ENCODE assay signal across 7 cellular contexts in the genomic region with DNA sequence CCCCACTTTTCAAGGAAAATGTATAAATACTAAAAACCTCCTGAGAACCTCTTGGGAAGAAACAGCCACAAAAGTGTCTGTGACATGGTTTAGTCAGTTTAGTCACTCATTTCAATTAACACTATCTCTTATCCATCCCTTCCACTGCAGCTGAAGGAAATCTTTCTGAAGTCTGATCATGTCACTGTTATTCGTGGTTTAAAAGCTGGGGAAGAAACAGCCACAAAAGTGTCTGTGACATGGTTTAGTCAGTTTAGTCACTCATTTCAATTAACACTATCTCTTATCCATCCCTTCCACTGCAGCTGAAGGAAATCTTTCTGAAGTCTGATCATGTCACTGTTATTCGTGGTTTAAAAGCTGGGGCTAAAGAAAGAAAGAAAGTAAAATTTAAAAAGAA. TPM values are rescaled to one million over a fixed set of nuclear protein-coding genes. Genes with fewer than 3 reads are reported as not detected.
DNase-seq lines count a peak whose midpoint lies in the region; ATAC-seq, FAIRE-seq and TF ChIP-seq lines count a peak whose summit lies in the region.
"Not testable (repeated sequence)": the region's sequence is repeated elsewhere in the genome, so short reads cannot be mapped to it uniquely, and the experiment has no call there.
"Had no signal": no experiment of that assay in that cellular context is flagged by ENCODE, and none has a peak within 500 bp of the region (broad histone marks: within the 10 kb centered on the region; RNA-seq: fewer than 3 reads in every experiment).

No MANE protein-coding gene starts in this region.

- peaks cover 13% of the 10 kb centered on the region for H3K27me3 Mint-ChIP-seq in activated T-cell treated with anti-CD3 and anti-CD28 coated beads, Interleukin-2, amount 50 U/mL, for 72 hours (ENCODE audit: low read depth)
- peaks cover 11% of the 10 kb centered on the region for H3K27me3 Mint-ChIP-seq in stimulated activated naive CD8-positive, alpha-beta T cell treated with anti-CD3 and anti-CD28 coated beads, Interleukin-15, Interleukin-2, amounts not matched to agents 100 ng/mL and 50 ng/mL, for 24 hours

- not testable (repeated sequence) for H3K9me2 ChIP-seq in PC-9 (ENCODE audit: insufficient read depth)

- H3K36me3 Mint-ChIP-seq in activated T-cell treated with anti-CD3 and anti-CD28 coated beads, Interleukin-2, amount 50 U/mL, for 72 hours (ENCODE audit: insufficient read depth in 2 of 2): not testable (repeated sequence)
- H3K36me3 Mint-ChIP-seq in stimulated activated naive CD8-positive, alpha-beta T cell treated with anti-CD3 and anti-CD28 coated beads, Interleukin-15, Interleukin-2, amounts not matched to agents 100 ng/mL and 50 ng/mL, for 24 hours (ENCODE audit: low read depth): peaks cover 10% of the 10 kb centered on the region

- H3K4me1 ChIP-seq in PC-9 (replicated peaks; ENCODE audit: insufficient read depth) (peaks cover 53% of the 10 kb centered on the region), K562 (replicated peaks in 1 of 2; ENCODE audit: control insufficient read depth in 2 of 2, insufficient read depth in 2 of 2, low read length in 2 of 2) (peaks cover 25 to 29% of the 10 kb centered on the region in 2 experiments), mesodermal cell (ENCODE audit: control insufficient read depth, insufficient read depth, low read length, poor library complexity, severe bottlenecking) (peaks cover 17% of the 10 kb centered on the region)

- H2AFZ ChIP-seq in PC-9: not testable (repeated sequence)
- H2AFZ ChIP-seq in K562 (ENCODE audit: low read depth, low read length): peak overlapping the region; percentile 94

- intact Hi-C loops in PC-9 (cut with micrococcal nuclease; ENCODE audit: unreplicated experiment); K562 (cut with micrococcal nuclease): not testable (repeated sequence)

- in situ Hi-C loops in K562 (cut with MboI): not testable (repeated sequence)

- peak overlapping the region; percentile 72 for H3K4me2 ChIP-seq in PC-9
- H3K4me2 ChIP-seq in K562 (ENCODE audit: insufficient read depth, low read length): not testable (repeated sequence)

- H3K27ac Mint-ChIP-seq in activated T-cell treated with anti-CD3 and anti-CD28 coated beads, Interleukin-2, amount 50 U/mL, for 72 hours: not testable (repeated sequence)
- peak overlapping the region; percentile 94 for H3K27ac Mint-ChIP-seq in stimulated activated naive CD8-positive, alpha-beta T cell treated with anti-CD3 and anti-CD28 coated beads, Interleukin-15, Interleukin-2, amounts not matched to agents 100 ng/mL and 50 ng/mL, for 24 hours

- H3K4me3 ChIP-seq in PC-9; K562; mesodermal cell (ENCODE audit: extremely low read depth, insufficient read depth, low read length, poor library complexity, severe bottlenecking): not testable (repeated sequence)

- peaks cover 45% of the 10 kb centered on the region for H3F3A ChIP-seq in PC-9 (ENCODE audit: insufficient read depth, low read depth)

- not testable (repeated sequence) for H3K9ac ChIP-seq in K562 (ENCODE audit: insufficient read depth in 1 of 2, low read depth in 2 of 2, low read length in 2 of 2)

- H3K36me3 ChIP-seq in PC-9 (ENCODE audit: low read depth) (peaks cover 11% of the 10 kb centered on the region), K562 (ENCODE audit: control insufficient read depth, insufficient read depth, low read length) (peaks cover 13% of the 10 kb centered on the region), mesodermal cell (ENCODE audit: control insufficient read depth, insufficient read depth, low read length) (peaks cover 13% of the 10 kb centered on the region)

- H4K20me1 ChIP-seq in PC-9 (ENCODE audit: insufficient read depth): peaks cover 31% of the 10 kb centered on the region
- peaks cover 21% of the 10 kb centered on the region for H4K20me1 ChIP-seq in K562 (replicated peaks; ENCODE audit: control insufficient read depth, insufficient read depth, low read length)

- peaks cover 43% of the 10 kb centered on the region for H3K4me1 Mint-ChIP-seq in activated T-cell treated with anti-CD3 and anti-CD28 coated beads, Interleukin-2, amount 50 U/mL, for 72 hours (ENCODE audit: low read depth)
- H3K4me1 Mint-ChIP-seq in stimulated activated naive CD8-positive, alpha-beta T cell treated with anti-CD3 and anti-CD28 coated beads, Interleukin-15, Interleukin-2, amounts not matched to agents 100 ng/mL and 50 ng/mL, for 24 hours (ENCODE audit: low read depth): peaks cover 52% of the 10 kb centered on the region

- H3K79me2 ChIP-seq in PC-9 (ENCODE audit: low read depth) (peaks cover 50% of the 10 kb centered on the region), K562 (ENCODE audit: control insufficient read depth, insufficient read depth, low read length) (peaks cover 36% of the 10 kb centered on the region)

- BruUV-seq in PC-9 (replicated peaks; lab: Mats Ljungman, UMichigan); K562 (replicated peaks; lab: Mats Ljungman, UMichigan): not testable (repeated sequence)

- not testable (repeated sequence) for DNase-seq in GM12892 (ENCODE audit: insufficient read length); PC-9; activated T-cell treated with anti-CD3 and anti-CD28 coated beads, Interleukin-2, amount 50 U/mL, for 72 hours; K562 (ENCODE audit: extremely low read depth in 1 of 4, low spot score in 3 of 4)

- not testable (repeated sequence) for ATAC-seq in activated T-cell treated with anti-CD3 and anti-CD28 coated beads, Interleukin-2, amount 50 U/mL, for 72 hours (replicated peaks in 1 of 2); K562

- FAIRE-seq in GM12892 (lab: Jason Lieb, UNC): peak; percentile 62
- peak; percentile 81 for FAIRE-seq in K562 (lab: Jason Lieb, UNC)

- TF ChIP-seq RAD21 in K562 (CRISPR knock-in tag; conservative IDR thresholded peaks at IDR 0.05 in 1 of 2, IDR thresholded peaks at IDR 0.05 in 1 of 2): not testable (repeated sequence)

- not testable (repeated sequence) for H3K9me1 ChIP-seq in K562 (ENCODE audit: control insufficient read depth, insufficient read depth, low read length)

- not testable (repeated sequence) for TF ChIP-seq CTCF in PC-9 (conservative IDR thresholded peaks at IDR 0.05); K562 (IDR thresholded peaks at IDR 0.05 in 2 of 3, conservative IDR thresholded peaks at IDR 0.05 in 1 of 3; ENCODE audit: insufficient read depth in 2 of 3, low read depth in 1 of 3, low read length in 3 of 3)

- not testable (repeated sequence) for TF ChIP-seq EP300 in K562 (IDR thresholded peaks at IDR 0.05; ENCODE audit: low read length)

- H3K27ac ChIP-seq in PC-9: peak overlapping the region; percentile 98
- H3K27ac ChIP-seq in K562 (ENCODE audit: extremely low read depth, low read depth, low read length): not testable (repeated sequence)
- peak overlapping the region; percentile 29 for H3K27ac ChIP-seq in mesodermal cell (ENCODE audit: low read depth, low read length, severe bottlenecking)

- not testable (repeated sequence) for H3K27me3 ChIP-seq in PC-9 (ENCODE audit: insufficient read depth, low read depth); K562 (ENCODE audit: control insufficient read depth in 2 of 2, insufficient read depth in 2 of 2, low read length in 2 of 2)

- TF ChIP-seq POLR2A in GM12892 (IDR thresholded peaks at IDR 0.05; ENCODE audit: low read depth, low read length); K562 (conservative IDR thresholded peaks at IDR 0.05): not testable (repeated sequence)

- WGBS in K562 (ENCODE audit: insufficient coverage, low coverage, missing lambda C conversion rate): 6% methylated on average over 2 of the region's 2 CpGs
- WGBS in mesodermal cell (ENCODE audit: insufficient coverage in 2 of 2), 2 experiments: no CpG with 5 or more reads among the region's 2 CpGs

- CTCF ChIA-PET in PC-9 (lab: Charles Lee); K562 (lab: Yijun Ruan, JAX; ENCODE audit: low intra/inter-chr PET ratio): not testable (repeated sequence)

- H3K9me3 ChIP-seq in PC-9 (ENCODE audit: insufficient read depth, low read depth); K562 (replicated peaks; ENCODE audit: control insufficient read depth, insufficient read depth, low read depth, low read length); mesodermal cell (ENCODE audit: control insufficient read depth, low read length): not testable (repeated sequence)

- POLR2A ChIA-PET in PC-9 (lab: Charles Lee; ENCODE audit: unreplicated experiment): interaction anchor here (0.7 kb wide), 1 partner anchor 648 kb away, joined by 7 read pairs; no protein-coding TSS in a partner anchor
- POLR2A ChIA-PET in K562 (lab: Yijun Ruan, JAX): interaction anchor here (0.7 to 6.4 kb wide), 6 partner anchors 11 to 59 kb away, joined by 3 to 142 read pairs (median 85); a partner anchor contains a TSS

- not testable (repeated sequence) for H3K9me3 Mint-ChIP-seq in activated T-cell treated with anti-CD3 and anti-CD28 coated beads, Interleukin-2, amount 50 U/mL, for 72 hours; stimulated activated naive CD8-positive, alpha-beta T cell treated with anti-CD3 and anti-CD28 coated beads, Interleukin-15, Interleukin-2, amounts not matched to agents 100 ng/mL and 50 ng/mL, for 24 hours

- peak overlapping the region; percentile 95 to 99 for H3K4me3 Mint-ChIP-seq in activated T-cell treated with anti-CD3 and anti-CD28 coated beads, Interleukin-2, amount 50 U/mL, for 72 hours
- H3K4me3 Mint-ChIP-seq in stimulated activated naive CD8-positive, alpha-beta T cell treated with anti-CD3 and anti-CD28 coated beads, Interleukin-15, Interleukin-2, amounts not matched to agents 100 ng/mL and 50 ng/mL, for 24 hours: peak overlapping the region; percentile 45

RNA-seq across cellular contexts. Expression of a gene that starts 1.8 kb away (rescaled TPM):
- 985 TPM for polyA plus RNA-seq in GM12892 (2012; ENCODE audit: missing spikeins)
- total RNA-seq in PC-9 (2021) (1,455 and 1,838 TPM in 2 replicates), K562 (2014; rRNA removed) (748 and 796 TPM in 2 replicates), K562 (2014; rRNA removed; fragmentation: Illumina TruSeq; extraction: Trizol) (1,380 and 1,529 TPM in 2 replicates), K562 (2015; rRNA removed; fragmentation: Illumina TruSeq; extraction: Trizol) (989 and 1,002 TPM in 2 replicates), K562 (2021) (894 and 993 TPM in 2 replicates)
- total RNA-seq in activated T-cell treated with anti-CD3 and anti-CD28 coated beads, Interleukin-2, amount 50 U/mL, for 72 hours: 100 to 1,000 TPM; 128 to 146 TPM
- 79.5 and 95.5 TPM in 2 replicates for total RNA-seq in K562 (2011; cell fraction: chromatin; rRNA removed; ENCODE audit: low replicate concordance)
- 122 and 130 TPM in 2 replicates for total RNA-seq in K562 (2011; cell fraction: nucleolus; rRNA removed)
- 143 and 148 TPM in 2 replicates for total RNA-seq in K562 (2011; cell fraction: nucleoplasm; rRNA removed)
- polyA plus RNA-seq in K562 (2011; rRNA removed) (864 and 1,258 TPM in 2 replicates), K562 (2014; fragmentation: Illumina TruSeq; extraction: Trizol) (981 and 1,045 TPM in 2 replicates), K562 (2014; fragmentation: Nextera tagmentation; extraction: Ambion mirVana) (1,000 to 10,000 TPM; 2,282 to 2,388 TPM), K562 (2014; rRNA removed) (1,029 and 1,274 TPM in 2 replicates)
- 427 and 691 TPM in 2 replicates for polyA plus RNA-seq in K562 (2011; cell fraction: cytosol; rRNA removed)
- 136 and 272 TPM in 2 replicates for polyA plus RNA-seq in K562 (2011; cell fraction: nucleus; rRNA removed)
- polyA plus RNA-seq in K562 (2012): 541 and 1,089 TPM in 2 replicates
- 657 and 807 TPM in 2 replicates for polyA minus RNA-seq in K562 (2011; rRNA and poly(A)+ RNA removed)
- 159 and 222 TPM in 2 replicates for polyA minus RNA-seq in K562 (2011; cell fraction: cytosol; rRNA and poly(A)+ RNA removed)
- polyA minus RNA-seq in K562 (2011; cell fraction: nucleus; rRNA and poly(A)+ RNA removed): 41.1 and 70.9 TPM in 2 replicates
- 773 TPM for polyA plus RNA-seq in mesodermal cell (2013, experiment 1 of 2)
- 711 TPM for polyA plus RNA-seq in mesodermal cell (2013, experiment 2 of 2)

RNA-seq across cellular contexts. Expression of a gene that starts 23.4 kb away (rescaled TPM):
- polyA plus RNA-seq in GM12892 (2012; ENCODE audit: missing spikeins): 3.6 TPM
- total RNA-seq in PC-9 (2021) (3.0 and 7.3 TPM in 2 replicates), K562 (2014; rRNA removed) (11.9 and 15.2 TPM in 2 replicates), K562 (2014; rRNA removed; fragmentation: Illumina TruSeq; extraction: Trizol) (7.8 and 8.1 TPM in 2 replicates), K562 (2015; rRNA removed; fragmentation: Illumina TruSeq; extraction: Trizol) (12.5 and 13.0 TPM in 2 replicates), K562 (2021) (18.8 and 19.1 TPM in 2 replicates)
- 1 to 10 TPM; 3.4 to 4.7 TPM for total RNA-seq in activated T-cell treated with anti-CD3 and anti-CD28 coated beads, Interleukin-2, amount 50 U/mL, for 72 hours
- total RNA-seq in K562 (2011; cell fraction: chromatin; rRNA removed; ENCODE audit: low replicate concordance): 4.9 and 12.2 TPM in 2 replicates
- total RNA-seq in K562 (2011; cell fraction: nucleolus; rRNA removed): 7.2 and 8.8 TPM in 2 replicates
- 8.6 and 13.4 TPM in 2 replicates for total RNA-seq in K562 (2011; cell fraction: nucleoplasm; rRNA removed)
- polyA plus RNA-seq in K562 (2011; rRNA removed) (8.5 and 8.8 TPM in 2 replicates), K562 (2014; fragmentation: Illumina TruSeq; extraction: Trizol) (20.4 and 21.0 TPM in 2 replicates), K562 (2014; fragmentation: Nextera tagmentation; extraction: Ambion mirVana) (10 to 100 TPM in 1 of 2 experiments, 1 to 10 TPM in 1; 8.9 to 11.4 TPM), K562 (2014; rRNA removed) (8.0 and 11.7 TPM in 2 replicates)
- 11.9 and 17.3 TPM in 2 replicates for polyA plus RNA-seq in K562 (2011; cell fraction: cytosol; rRNA removed)
- polyA plus RNA-seq in K562 (2011; cell fraction: nucleus; rRNA removed): 8.9 and 11.3 TPM in 2 replicates
- polyA plus RNA-seq in K562 (2012): 5.9 and 16.4 TPM in 2 replicates
- 13.2 and 15.8 TPM in 2 replicates for polyA minus RNA-seq in K562 (2011; rRNA and poly(A)+ RNA removed)
- polyA minus RNA-seq in K562 (2011; cell fraction: cytosol; rRNA and poly(A)+ RNA removed): 10.7 and 15.3 TPM in 2 replicates
- 8.5 and 12.0 TPM in 2 replicates for polyA minus RNA-seq in K562 (2011; cell fraction: nucleus; rRNA and poly(A)+ RNA removed)
- polyA plus RNA-seq in mesodermal cell (2013, experiment 1 of 2): 4.7 TPM
- 3.4 TPM for polyA plus RNA-seq in mesodermal cell (2013, experiment 2 of 2)

RNA-seq across cellular contexts. Expression of a gene that starts 23.6 kb away (rescaled TPM):
- polyA plus RNA-seq in GM12892 (2012; ENCODE audit: missing spikeins): 4.4 TPM
- total RNA-seq in PC-9 (2021) (4.2 and 4.4 TPM in 2 replicates), K562 (2014; rRNA removed) (3.5 and 4.1 TPM in 2 replicates), K562 (2014; rRNA removed; fragmentation: Illumina TruSeq; extraction: Trizol) (5.2 and 5.5 TPM in 2 replicates), K562 (2015; rRNA removed; fragmentation: Illumina TruSeq; extraction: Trizol) (3.8 and 4.0 TPM in 2 replicates), K562 (2021) (5.5 and 6.2 TPM in 2 replicates)
- total RNA-seq in activated T-cell treated with anti-CD3 and anti-CD28 coated beads, Interleukin-2, amount 50 U/mL, for 72 hours: 10 to 100 TPM; 15.2 to 15.5 TPM
- total RNA-seq in K562 (2011; cell fraction: chromatin; rRNA removed; ENCODE audit: low replicate concordance): 14.4 and 26.3 TPM in 2 replicates
- 19.0 and 22.9 TPM in 2 replicates for total RNA-seq in K562 (2011; cell fraction: nucleolus; rRNA removed)
- 18.3 and 20.8 TPM in 2 replicates for total RNA-seq in K562 (2011; cell fraction: nucleoplasm; rRNA removed)
- polyA plus RNA-seq in K562 (2011; rRNA removed) (7.2 and 12.0 TPM in 2 replicates), K562 (2014; fragmentation: Illumina TruSeq; extraction: Trizol) (6.2 TPM in 2 replicates), K562 (2014; fragmentation: Nextera tagmentation; extraction: Ambion mirVana) (1 to 10 TPM; 3.7 to 8.2 TPM), K562 (2014; rRNA removed) (4.8 and 7.8 TPM in 2 replicates)
- 10.0 and 16.0 TPM in 2 replicates for polyA plus RNA-seq in K562 (2011; cell fraction: cytosol; rRNA removed)
- polyA plus RNA-seq in K562 (2011; cell fraction: nucleus; rRNA removed): 15.8 and 16.9 TPM in 2 replicates
- polyA plus RNA-seq in K562 (2012): 5.6 and 11.7 TPM in 2 replicates
- polyA minus RNA-seq in K562 (2011; rRNA and poly(A)+ RNA removed): 4.2 and 4.8 TPM in 2 replicates
- polyA minus RNA-seq in K562 (2011; cell fraction: cytosol; rRNA and poly(A)+ RNA removed): 4.8 and 5.6 TPM in 2 replicates
- polyA minus RNA-seq in K562 (2011; cell fraction: nucleus; rRNA and poly(A)+ RNA removed): 3.4 and 4.9 TPM in 2 replicates
- polyA plus RNA-seq in mesodermal cell (2013, experiment 1 of 2): 1.9 TPM
- 2.6 TPM for polyA plus RNA-seq in mesodermal cell (2013, experiment 2 of 2)
- total RNA-seq: vagina had no signal

RNA-seq across cellular contexts. Expression of a gene that starts 27.1 kb away (rescaled TPM):
- polyA plus RNA-seq in GM12892 (2012; ENCODE audit: missing spikeins): 246 TPM
- total RNA-seq in PC-9 (2021) (202 and 277 TPM in 2 replicates), K562 (2014; rRNA removed) (98.6 and 121 TPM in 2 replicates), K562 (2014; rRNA removed; fragmentation: Illumina TruSeq; extraction: Trizol) (99.7 and 132 TPM in 2 replicates), K562 (2015; rRNA removed; fragmentation: Illumina TruSeq; extraction: Trizol) (126 and 127 TPM in 2 replicates), K562 (2021) (142 and 177 TPM in 2 replicates)
- 100 to 1,000 TPM; 155 to 178 TPM for total RNA-seq in activated T-cell treated with anti-CD3 and anti-CD28 coated beads, Interleukin-2, amount 50 U/mL, for 72 hours
- 130 and 233 TPM in 2 replicates for total RNA-seq in K562 (2011; cell fraction: chromatin; rRNA removed; ENCODE audit: low replicate concordance)
- total RNA-seq in K562 (2011; cell fraction: nucleolus; rRNA removed): 180 and 202 TPM in 2 replicates
- 172 and 179 TPM in 2 replicates for total RNA-seq in K562 (2011; cell fraction: nucleoplasm; rRNA removed)
- polyA plus RNA-seq in K562 (2011; rRNA removed) (211 and 285 TPM in 2 replicates), K562 (2014; fragmentation: Illumina TruSeq; extraction: Trizol) (139 TPM in 2 replicates), K562 (2014; fragmentation: Nextera tagmentation; extraction: Ambion mirVana) (100 to 1,000 TPM in 1 of 2 experiments, 10 to 100 TPM in 1; 68.6 to 114 TPM), K562 (2014; rRNA removed) (150 and 184 TPM in 2 replicates)
- 210 and 307 TPM in 2 replicates for polyA plus RNA-seq in K562 (2011; cell fraction: cytosol; rRNA removed)
- 171 and 202 TPM in 2 replicates for polyA plus RNA-seq in K562 (2011; cell fraction: nucleus; rRNA removed)
- 173 and 250 TPM in 2 replicates for polyA plus RNA-seq in K562 (2012)
- 165 and 169 TPM in 2 replicates for polyA minus RNA-seq in K562 (2011; rRNA and poly(A)+ RNA removed)
- 102 and 104 TPM in 2 replicates for polyA minus RNA-seq in K562 (2011; cell fraction: cytosol; rRNA and poly(A)+ RNA removed)
- 66.4 and 89.5 TPM in 2 replicates for polyA minus RNA-seq in K562 (2011; cell fraction: nucleus; rRNA and poly(A)+ RNA removed)
- 124 TPM for polyA plus RNA-seq in mesodermal cell (2013, experiment 1 of 2)
- polyA plus RNA-seq in mesodermal cell (2013, experiment 2 of 2): 118 TPM

RNA-seq across cellular contexts. Expression of a gene that starts 32.6 kb away (rescaled TPM):
- polyA plus RNA-seq in GM12892 (2012; ENCODE audit: missing spikeins): 9.4 TPM
- total RNA-seq in PC-9 (2021) (13.8 and 17.5 TPM in 2 replicates), K562 (2014; rRNA removed) (3.0 and 3.1 TPM in 2 replicates), K562 (2014; rRNA removed; fragmentation: Illumina TruSeq; extraction: Trizol) (2.7 and 3.2 TPM in 2 replicates), K562 (2015; rRNA removed; fragmentation: Illumina TruSeq; extraction: Trizol) (4.9 and 5.3 TPM in 2 replicates), K562 (2021) (3.3 and 3.7 TPM in 2 replicates)
- 1 to 10 TPM; 5.9 to 8.8 TPM for total RNA-seq in activated T-cell treated with anti-CD3 and anti-CD28 coated beads, Interleukin-2, amount 50 U/mL, for 72 hours
- total RNA-seq in K562 (2011; cell fraction: chromatin; rRNA removed; ENCODE audit: low replicate concordance): 4.4 and 6.0 TPM in 2 replicates
- total RNA-seq in K562 (2011; cell fraction: nucleolus; rRNA removed): 2.6 and 3.8 TPM in 2 replicates
- total RNA-seq in K562 (2011; cell fraction: nucleoplasm; rRNA removed): 4.8 and 6.3 TPM in 2 replicates
- polyA plus RNA-seq in K562 (2011; rRNA removed) (1.0 and 3.7 TPM in 2 replicates), K562 (2014; fragmentation: Illumina TruSeq; extraction: Trizol) (4.3 and 4.7 TPM in 2 replicates), K562 (2014; fragmentation: Nextera tagmentation; extraction: Ambion mirVana) (1 to 10 TPM; 1.6 to 1.9 TPM), K562 (2014; rRNA removed) (3.7 TPM in 2 replicates)
- polyA plus RNA-seq in K562 (2011; cell fraction: cytosol; rRNA removed): 0.94 and 3.0 TPM in 2 replicates
- 1.9 and 6.1 TPM in 2 replicates for polyA plus RNA-seq in K562 (2011; cell fraction: nucleus; rRNA removed)
- 6.1 and 11.5 TPM in 2 replicates for polyA plus RNA-seq in K562 (2012)
- polyA minus RNA-seq in K562 (2011; rRNA and poly(A)+ RNA removed): 0.93 and 2.3 TPM in 2 replicates
- polyA minus RNA-seq in K562 (2011; cell fraction: cytosol; rRNA and poly(A)+ RNA removed): 1.2 and 2.2 TPM in 2 replicates
- 0.78 and 1.3 TPM in 2 replicates for polyA minus RNA-seq in K562 (2011; cell fraction: nucleus; rRNA and poly(A)+ RNA removed)
- polyA plus RNA-seq in mesodermal cell (2013, experiment 1 of 2): 4.1 TPM
- 3.6 TPM for polyA plus RNA-seq in mesodermal cell (2013, experiment 2 of 2)
